Comparison of ENCODE assay signal across 15 cellular contexts in the genomic region with DNA sequence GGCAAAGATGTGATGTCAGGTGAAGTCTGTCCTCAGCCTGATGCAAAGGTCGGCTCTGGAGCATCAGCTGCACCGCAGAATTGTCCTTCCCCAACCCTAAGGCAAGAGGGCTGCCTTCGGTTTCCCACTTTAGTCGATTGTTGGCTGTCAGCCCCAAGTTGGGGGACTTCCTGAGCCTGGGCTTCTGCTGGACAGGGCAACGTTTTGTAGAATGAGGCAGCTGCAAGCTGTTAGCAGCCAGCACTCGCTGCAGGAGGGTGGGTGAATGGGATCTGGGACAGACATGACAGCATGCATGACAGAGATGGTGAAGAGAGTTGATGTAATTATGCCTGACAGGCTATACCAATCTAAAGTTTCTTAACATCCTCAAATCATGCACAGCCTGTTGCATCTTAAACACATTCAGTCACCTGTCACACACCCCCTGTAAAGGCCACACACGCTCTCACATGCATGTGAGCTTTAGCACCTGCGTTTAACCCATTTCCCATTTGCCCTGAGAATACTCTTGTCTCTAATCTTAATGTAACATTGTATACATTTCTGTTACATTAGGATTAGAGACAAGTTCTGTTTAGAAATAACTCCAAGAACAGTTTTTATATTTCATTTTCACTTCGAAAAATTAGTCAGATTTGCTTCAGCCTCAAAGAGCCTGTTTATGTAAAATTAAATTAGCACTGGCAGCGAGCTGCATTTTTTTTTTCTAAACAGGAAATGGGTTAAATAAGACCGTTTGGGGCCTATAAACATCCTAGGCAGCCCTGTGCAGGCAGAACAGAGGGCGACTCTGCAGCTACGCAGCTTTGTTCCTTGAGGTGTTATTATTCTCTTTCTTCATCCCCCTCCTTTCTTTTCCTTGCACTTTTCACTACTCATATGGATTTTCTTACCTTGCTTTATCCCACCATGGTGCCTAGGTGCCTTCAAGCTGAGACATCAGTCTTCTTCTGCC. TPM values are rescaled to one million over a fixed set of nuclear protein-coding genes. Genes with fewer than 3 reads are reported as not detected.
A peak's percentile ranks its signal among the peaks of the same experiment; 100 is the strongest.
DNase-seq lines count a peak whose midpoint lies in the region; ATAC-seq and TF ChIP-seq lines count a peak whose summit lies in the region.
"Had no signal": no experiment of that assay in that cellular context is flagged by ENCODE, and none has a peak within 500 bp of the region (broad histone marks: within the 10 kb centered on the region; RNA-seq: fewer than 3 reads in every experiment).

No MANE protein-coding gene starts in this region.

- peaks cover 14% of the 10 kb centered on the region for H3K36me3 Mint-ChIP-seq in T-helper 2 cell treated with Interferon-gamma antibody and Interleukin-4, amounts not matched to agents 5 μg/mL and 100 μg/mL, for 36 hours (ENCODE audit: low read depth)

- H3K79me2 ChIP-seq in hepatocyte, result no peaks in the 10 kb centered on the region
- H3K79me2 ChIP-seq in MM.1S (ENCODE audit: low read length), result no peaks in the 10 kb centered on the region

- H3K9me3 ChIP-seq in hepatocyte (ENCODE audit: low read depth) (no peaks in the 10 kb centered on the region), upper lobe of left lung (no peaks in the 10 kb centered on the region), MM.1S (replicated peaks; ENCODE audit: insufficient read depth, low read length) (no peaks in the 10 kb centered on the region)
- H3K9me3 ChIP-seq: breast epithelium had no signal

- ATAC-seq in upper lobe of left lung (ENCODE audit: low FRiP score in 2 of 2) (no peak), GM18873 (IDR thresholded peaks at IDR 0.05; ENCODE audit: low FRiP score, unreplicated experiment) (no peak)
- ATAC-seq: left cardiac atrium had no signal

- peaks cover 3% of the 10 kb centered on the region for H3K27me3 Mint-ChIP-seq in T-helper 2 cell treated with Interferon-gamma antibody and Interleukin-4, amounts not matched to agents 5 μg/mL and 100 μg/mL, for 36 hours (ENCODE audit: low read depth)
- H3K27me3 Mint-ChIP-seq: progenitor cell of endocrine pancreas had no signal

- H3K27ac ChIP-seq in hepatocyte (peak overlapping the region; percentile 54), upper lobe of left lung (peak overlapping the region; percentile 63 to 88 (median 66)), MM.1S (ENCODE audit: low read length) (no peak overlapping the region)
- H3K27ac ChIP-seq: breast epithelium had no signal

- H3K27me3 ChIP-seq in hepatocyte (no peaks in the 10 kb centered on the region), upper lobe of left lung (no peaks in the 10 kb centered on the region), MM.1S (replicated peaks; ENCODE audit: insufficient read depth, low read length) (no peaks in the 10 kb centered on the region)
- H3K27me3 ChIP-seq: breast epithelium had no signal

- H3K36me3 ChIP-seq in hepatocyte (replicated peaks; ENCODE audit: insufficient read depth, low read depth), result no peaks in the 10 kb centered on the region
- no peaks in the 10 kb centered on the region for H3K36me3 ChIP-seq in upper lobe of left lung
- no peaks in the 10 kb centered on the region for H3K36me3 ChIP-seq in MM.1S (replicated peaks; ENCODE audit: insufficient read depth, low read length)
- H3K36me3 ChIP-seq: breast epithelium had no signal

- H2AFZ ChIP-seq in hepatocyte (no peak overlapping the region), MM.1S (ENCODE audit: low read length) (no peak overlapping the region)

- H4K20me1 ChIP-seq in hepatocyte (ENCODE audit: insufficient read depth, poor library complexity, severe bottlenecking) (no peaks in the 10 kb centered on the region), MM.1S (ENCODE audit: insufficient read depth, low read length) (no peaks in the 10 kb centered on the region)

- H3K4me3 ChIP-seq in hepatocyte, result no peak overlapping the region
- H3K4me3 ChIP-seq in upper lobe of left lung, result no peak overlapping the region
- H3K4me3 ChIP-seq in MM.1S (ENCODE audit: low read length), result no peak overlapping the region
- H3K4me3 ChIP-seq: breast epithelium had no signal

- TF ChIP-seq CTCF in hepatocyte (IDR thresholded peaks at IDR 0.05; ENCODE audit: poor library complexity) (no peak), upper lobe of left lung (IDR thresholded peaks at IDR 0.05) (no peak), MM.1S (IDR thresholded peaks at IDR 0.05; ENCODE audit: low read length) (no peak)

- peaks cover 27% of the 10 kb centered on the region for H3K4me1 Mint-ChIP-seq in T-helper 2 cell treated with Interferon-gamma antibody and Interleukin-4, amounts not matched to agents 5 μg/mL and 100 μg/mL, for 36 hours (ENCODE audit: low read depth)

- H3K4me3 Mint-ChIP-seq in T-helper 2 cell treated with Interferon-gamma antibody and Interleukin-4, amounts not matched to agents 5 μg/mL and 100 μg/mL, for 36 hours, result peak overlapping the region; percentile 30

- no peak overlapping the region for H3K9ac ChIP-seq in MM.1S (ENCODE audit: low read length)

- H3F3A ChIP-seq in MM.1S (ENCODE audit: insufficient read depth, low read length), result no peaks in the 10 kb centered on the region

- peak overlapping the region; percentile 74 for H3K27ac Mint-ChIP-seq in T-helper 2 cell treated with Interferon-gamma antibody and Interleukin-4, amounts not matched to agents 5 μg/mL and 100 μg/mL, for 36 hours
- H3K27ac Mint-ChIP-seq: progenitor cell of endocrine pancreas had no signal

- TF ChIP-seq POLR2A in upper lobe of left lung (IDR thresholded peaks at IDR 0.05), result no peak

- TF ChIP-seq EP300 in upper lobe of left lung (IDR thresholded peaks at IDR 0.05), result no peak

- in situ Hi-C loops in ACHN (cut with HindIII; ENCODE audit: low pct_ligation_motif_present, low pct_unique_long_range_greater_than_20kb, low sequenced_read_pairs), result no loop called here

- H3K9me2 ChIP-seq in hepatocyte (replicated peaks; ENCODE audit: insufficient read depth) (no peaks in the 10 kb centered on the region), MM.1S (replicated peaks; ENCODE audit: insufficient read depth, low read length) (no peaks in the 10 kb centered on the region)

- peak overlapping the region; percentile 32 for H3K4me2 ChIP-seq in hepatocyte
- H3K4me2 ChIP-seq in MM.1S (ENCODE audit: low read depth, low read length), result no peak overlapping the region

- WGBS in hepatocyte (ENCODE audit: low lambda C conversion rate, missing lambda C conversion rate), result 57% methylated on average over 13 of the region's 13 CpGs
- 39 to 54% methylated on average over 10 to 13 of the region's 13 CpGs for WGBS in upper lobe of left lung, 2 donors

- peak; percentile 13 for DNase-seq in activated gamma-delta T cell treated with Interleukin-2 at 50 U/mL for 16 hours
- DNase-seq in activated gamma-delta T cell (lab: John Stamatoyannopoulos, UW), result no peak
- DNase-seq in T-helper 2 cell treated with Interferon-gamma antibody and Interleukin-4, amounts not matched to agents 5 μg/mL and 100 μg/mL, for 36 hours (ENCODE audit: low spot score), result no peak
- DNase-seq in hepatocyte (ENCODE audit: low spot score), result peak; percentile 10
- no peak for DNase-seq in upper lobe of left lung
- DNase-seq in ACHN, result no peak
- DNase-seq in MM.1S, result no peak
- DNase-seq: left cardiac atrium; NCI-H1105 treated with DMSO at 0.1 percent for 48 hours; NCI-H82; stimulated activated CD4-positive, alpha-beta T cell treated with anti-CD3 and anti-CD28 coated beads, Interleukin-4, amount 100 ng/mL, for 24 hours; SW 1271 had no signal

- H3K4me1 ChIP-seq in hepatocyte (ENCODE audit: insufficient read depth), result peaks cover 28% of the 10 kb centered on the region
- H3K4me1 ChIP-seq in upper lobe of left lung, result peaks cover 29 to 44% (median 40%) of the 10 kb centered on the region in 4 donors
- no peaks in the 10 kb centered on the region for H3K4me1 ChIP-seq in MM.1S (ENCODE audit: low read length)

- H3K9me3 Mint-ChIP-seq in T-helper 2 cell treated with Interferon-gamma antibody and Interleukin-4, amounts not matched to agents 5 μg/mL and 100 μg/mL, for 36 hours, result peaks cover 14% of the 10 kb centered on the region

RNA-seq across cellular contexts. Expression of a gene that starts 49.0 kb away (rescaled TPM):
- total RNA-seq in hepatocyte (57.6 and 58.6 TPM in 2 replicates), upper lobe of left lung (10 to 100 TPM; 23.0 to 55.5 (median 42.6) TPM)
- polyA plus RNA-seq in hepatocyte, result 58.3 and 82.6 TPM in 2 replicates

RNA-seq across cellular contexts. Expression of a gene that starts 49.2 kb away (rescaled TPM):
- total RNA-seq in hepatocyte, result 0.80 and 0.84 TPM in 2 replicates
- polyA plus RNA-seq in hepatocyte, result 0.46 and 1.3 TPM in 2 replicates
- total RNA-seq in upper lobe of left lung, result under 1 TPM in 4 of 6 donors, not detected in 2; 0.20 to 0.74 (median 0.59) TPM

Comparison
In these comparisons a context has a peak if more than half of its experiments do, and no peak if none do; other contexts are left out.
1. DNase-seq: peak in activated gamma-delta T cell treated with Interleukin-2 at 50 U/mL for 16 hours (single experiment) and hepatocyte (single experiment); none in activated gamma-delta T cell (single experiment), T-helper 2 cell treated with Interferon-gamma antibody and Interleukin-4, amounts not matched to agents 5 μg/mL and 100 μg/mL, for 36 hours (single experiment), upper lobe of left lung (0 of 2), ACHN (single experiment) and MM.1S (single experiment).